In the genomic region with DNA sequence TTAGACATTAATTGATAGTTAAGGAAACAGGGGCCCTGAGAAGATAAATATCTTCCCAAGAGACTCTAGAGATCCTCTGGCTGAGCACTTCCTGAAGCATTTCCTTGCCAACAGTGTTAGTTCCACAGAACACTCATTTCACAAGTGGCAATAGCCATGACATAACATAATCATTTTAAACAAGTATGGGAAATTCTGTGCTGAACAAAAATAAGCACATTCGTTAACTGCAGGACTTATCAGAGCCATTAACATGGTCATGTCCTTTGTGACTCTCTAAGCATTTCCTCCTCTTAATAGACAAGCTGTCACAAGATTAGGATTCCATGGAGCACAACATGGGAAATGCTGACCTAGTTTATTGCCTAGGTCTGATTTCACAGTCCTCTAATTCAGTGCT, we compare ENCODE assay signal across 16 cellular contexts.
A peak's percentile ranks its signal among the peaks of the same experiment; 100 is the strongest.
DNase-seq lines count a peak whose midpoint lies in the region; ATAC-seq and TF ChIP-seq lines count a peak whose summit lies in the region.
"Had no signal": no experiment of that assay in that cellular context is flagged by ENCODE, and none has a peak within 500 bp of the region (broad histone marks: within the 10 kb centered on the region; RNA-seq: fewer than 3 reads in every experiment).

No MANE protein-coding gene starts in this region.

- no peaks in the 10 kb centered on the region for H3K9me3 ChIP-seq in adipocyte (ENCODE audit: control insufficient read depth, low read length)
- no peaks in the 10 kb centered on the region for H3K9me3 ChIP-seq in heart right ventricle
- H3K9me3 ChIP-seq in subcutaneous abdominal adipose tissue (ENCODE audit: control insufficient read depth in 5 of 5, low read length in 5 of 5), result no peaks in the 10 kb centered on the region

- H3K36me3 ChIP-seq in adipocyte (ENCODE audit: control insufficient read depth, insufficient read depth, low read length, severe bottlenecking) (no peaks in the 10 kb centered on the region), heart right ventricle (no peaks in the 10 kb centered on the region), subcutaneous abdominal adipose tissue (ENCODE audit: control insufficient read depth in 5 of 5, insufficient read depth in 5 of 5, low read length in 5 of 5) (no peaks in the 10 kb centered on the region)

- peak; percentile 27 for DNase-seq in DMS53 (lab: John Stamatoyannopoulos, UW)
- no peak for DNase-seq in DMS53 treated with DMSO at 0.1 percent for 48 hours (lab: John Stamatoyannopoulos, UW; ENCODE audit: unreplicated experiment)
- no peak for DNase-seq in adipocyte (ENCODE audit: low read depth)
- DNase-seq in heart right ventricle, result no peak
- no peak for DNase-seq in NCI-H446 treated with DMSO at 0.1 percent for 48 hours (lab: John Stamatoyannopoulos, UW)
- DNase-seq: activated CD4-positive, alpha-beta T cell treated with anti-CD3 and anti-CD28 coated beads, Interleukin-2, amount 50 U/mL, for 48 hours; activated naive CD8-positive, alpha-beta T cell treated with anti-CD3 and anti-CD28 coated beads, Interleukin-2, amount 50 U/mL, for 24 hours; erythroblast; left colon; NCI-H1930; NCI-H524 treated with DMSO at 0.1 percent for 48 hours had no signal

- H3K27me3 ChIP-seq in adipocyte (replicated peaks; ENCODE audit: control insufficient read depth, insufficient read depth, low read length) (no peaks in the 10 kb centered on the region), heart right ventricle (no peaks in the 10 kb centered on the region), subcutaneous abdominal adipose tissue (ENCODE audit: control insufficient read depth in 5 of 5, insufficient read depth in 4 of 5, low read length in 5 of 5) (no peaks in the 10 kb centered on the region)

- intact Hi-C loops in heart right ventricle (cut with DNase I), result loop anchor here in 1 of 10 donors (5.0 kb wide), 1 partner anchor 40 kb away; no protein-coding TSS in a partner anchor

- ATAC-seq in heart right ventricle (peak; percentile 25 to 62 (median 46)), HG03460 (IDR thresholded peaks at IDR 0.05; ENCODE audit: unreplicated experiment) (no peak), GM21723 (IDR thresholded peaks at IDR 0.05; ENCODE audit: unreplicated experiment) (no peak)
- ATAC-seq: activated naive CD8-positive, alpha-beta T cell treated with anti-CD3 and anti-CD28 coated beads, Interleukin-2, amount 50 U/mL, for 24 hours; HCT116; left colon had no signal

- H3K9ac ChIP-seq in adipocyte (ENCODE audit: low read length) (peak overlapping the region; percentile 4), subcutaneous abdominal adipose tissue (ENCODE audit: low read length in 5 of 5) (no peak overlapping the region)

- WGBS in heart right ventricle, 2 donors, result 0 to 6% methylated on average over 1 of the region's 1 CpG

- H3K4me1 ChIP-seq in adipocyte (ENCODE audit: control insufficient read depth, insufficient read depth, low read length), result peaks cover 40% of the 10 kb centered on the region
- peaks cover 6 to 83% (median 46%) of the 10 kb centered on the region in 9 donors for H3K4me1 ChIP-seq in heart right ventricle
- H3K4me1 ChIP-seq in subcutaneous abdominal adipose tissue (ENCODE audit: control insufficient read depth in 5 of 5, insufficient read depth in 5 of 5, low read length in 5 of 5), result peaks cover 13 to 38% (median 36%) of the 10 kb centered on the region in 5 donors

- H3K4me3 ChIP-seq in adipocyte (ENCODE audit: low read length) (peak overlapping the region; percentile 69), heart right ventricle (no peak overlapping the region), subcutaneous abdominal adipose tissue (ENCODE audit: low read depth in 1 of 5, low read length in 5 of 5) (peak overlapping the region in 2 of 5 donors; percentile 10 to 37)

- no peak for TF ChIP-seq CTCF in heart right ventricle (IDR thresholded peaks at IDR 0.05)

- H3K27ac ChIP-seq in heart right ventricle (peak overlapping the region in 5 of 10 donors; percentile 7 to 64 (median 47)), subcutaneous abdominal adipose tissue (ENCODE audit: low read depth, low read length) (peak overlapping the region; percentile 63)
- H3K27ac ChIP-seq: 22Rv1 had no signal

Comparison
In these comparisons a context has a peak if more than half of its experiments do, and no peak if none do; other contexts are left out.
1. ATAC-seq: peak in heart right ventricle (8 of 8); none in HG03460 (single experiment) and GM21723 (single experiment).